17 cellular contexts compared by ENCODE assay signal in genomic region chr1:19552291-19553010, GRCh38.
A peak's percentile ranks its signal among the peaks of the same experiment; 100 is the strongest.
DNase-seq lines count a peak whose midpoint lies in the region; ATAC-seq, FAIRE-seq and TF ChIP-seq lines count a peak whose summit lies in the region.
"Had no signal": no experiment of that assay in that cellular context is flagged by ENCODE, and none has a peak within 500 bp of the region (broad histone marks: within the 10 kb centered on the region; RNA-seq: fewer than 3 reads in every experiment).

No MANE protein-coding gene starts in this region.

- H3K27ac Mint-ChIP-seq in glutamatergic neuron (ENCODE audit: unreplicated experiment): no peak overlapping the region
- H3K27ac Mint-ChIP-seq: CD4-positive, CD25-positive, alpha-beta regulatory T cell; HFFc6 had no signal

- H4K8ac ChIP-seq in trophoblast cell (ENCODE audit: low read depth, low read length): no peak overlapping the region

- peaks cover 24% of the 10 kb centered on the region for H3K4me1 ChIP-seq in HepG2 (ENCODE audit: insufficient read depth, low read length)
- H3K4me1 ChIP-seq in right lobe of liver: no peaks in the 10 kb centered on the region
- no peaks in the 10 kb centered on the region for H3K4me1 ChIP-seq in K562 (replicated peaks in 1 of 2; ENCODE audit: control insufficient read depth in 2 of 2, insufficient read depth in 2 of 2, low read length in 2 of 2)
- H3K4me1 ChIP-seq in trophoblast cell (ENCODE audit: control insufficient read depth in 1 of 2, insufficient read depth in 2 of 2, low read length in 2 of 2): no peaks in the 10 kb centered on the region
- H3K4me1 ChIP-seq: BLaER1 treated with 17β-estradiol and CSF1 and Interleukin-3, amounts not matched to agents 10 nM and 100 nM; HAP-1 had no signal

- no peak overlapping the region for H3K23ac ChIP-seq in trophoblast cell (ENCODE audit: low read length)

- FAIRE-seq in HepG2 (lab: Jason Lieb, UNC): no peak
- no peak for FAIRE-seq in K562 (lab: Jason Lieb, UNC)
- FAIRE-seq: GM12878, HTR-8/SVneo had no signal

- H3K4me3 ChIP-seq in HepG2 (replicated peaks in 1 of 3; ENCODE audit: insufficient read depth in 1 of 3, low read depth in 2 of 3, low read length in 3 of 3) (no peak overlapping the region), right lobe of liver (no peak overlapping the region), K562 (no peak overlapping the region), trophoblast cell (ENCODE audit: low read depth, low read length) (no peak overlapping the region)
- H3K4me3 ChIP-seq: BLaER1 treated with 17β-estradiol and CSF1 and Interleukin-3, amounts not matched to agents 10 nM and 100 nM; GM12878; HAP-1 had no signal

- no peaks in the 10 kb centered on the region for H3K36me3 ChIP-seq in HepG2 (replicated peaks in 1 of 2; ENCODE audit: control insufficient read depth in 1 of 2, insufficient read depth in 2 of 2, low read length in 2 of 2)
- H3K36me3 ChIP-seq in right lobe of liver: no peaks in the 10 kb centered on the region
- no peaks in the 10 kb centered on the region for H3K36me3 ChIP-seq in K562 (ENCODE audit: control insufficient read depth, insufficient read depth, low read length)
- peaks cover 0 to 1% of the 10 kb centered on the region in 2 experiments for H3K36me3 ChIP-seq in trophoblast cell (ENCODE audit: control insufficient read depth in 1 of 2, insufficient read depth in 2 of 2, low read length in 2 of 2)
- H3K36me3 ChIP-seq: HAP-1 had no signal

- peaks cover 21% of the 10 kb centered on the region for H3K36me3 Mint-ChIP-seq in glutamatergic neuron (ENCODE audit: unreplicated experiment)

- H3K79me2 ChIP-seq in HepG2 (ENCODE audit: insufficient read depth, low read length) (no peaks in the 10 kb centered on the region), K562 (ENCODE audit: control insufficient read depth, insufficient read depth, low read length) (no peaks in the 10 kb centered on the region), trophoblast cell (ENCODE audit: control insufficient read depth, insufficient read depth, low read length, poor library complexity) (no peaks in the 10 kb centered on the region)

- BruUV-seq in HepG2 (replicated peaks; lab: Mats Ljungman, UMichigan) (no TSS peak), K562 (replicated peaks; lab: Mats Ljungman, UMichigan) (no TSS peak)

- H2BK120ac ChIP-seq in trophoblast cell (ENCODE audit: insufficient read depth, low read length, poor library complexity): no peak overlapping the region

- H3K9me3 Mint-ChIP-seq in glutamatergic neuron (ENCODE audit: unreplicated experiment): peaks cover 13% of the 10 kb centered on the region

- no peak overlapping the region for H3K18ac ChIP-seq in trophoblast cell (ENCODE audit: low read length)

- no peaks in the 10 kb centered on the region for H3K9me1 ChIP-seq in K562 (ENCODE audit: control insufficient read depth, insufficient read depth, low read length)

- no peak overlapping the region for H3K4me2 ChIP-seq in HepG2 (ENCODE audit: low read depth, low read length)
- no peak overlapping the region for H3K4me2 ChIP-seq in K562 (ENCODE audit: insufficient read depth, low read length)
- H3K4me2 ChIP-seq in trophoblast cell (ENCODE audit: low read length): no peak overlapping the region
- H3K4me2 ChIP-seq: BLaER1 treated with 17β-estradiol and CSF1 and Interleukin-3, amounts not matched to agents 10 nM and 100 nM had no signal

- 33% methylated on average over 7 of the region's 7 CpGs for WGBS in HepG2 (ENCODE audit: low lambda C conversion rate)
- 73% methylated on average over 7 of the region's 7 CpGs for WGBS in right lobe of liver (ENCODE audit: insufficient coverage, low coverage, low lambda C conversion rate, missing lambda C conversion rate)
- 2% methylated on average over 7 of the region's 7 CpGs for WGBS in K562 (ENCODE audit: insufficient coverage, low coverage, missing lambda C conversion rate)
- WGBS in trophoblast cell (ENCODE audit: extremely low coverage, insufficient coverage, insufficient read length): no CpG with 5 or more reads among the region's 7 CpGs

- H2AK5ac ChIP-seq in trophoblast cell (ENCODE audit: low read length): no peak overlapping the region

- CTCF ChIA-PET in HepG2 (lab: Yijun Ruan, JAX; ENCODE audit: low intra/inter-chr PET ratio, low total read pairs): no interaction called here
- CTCF ChIA-PET in K562 (lab: Yijun Ruan, JAX; ENCODE audit: low intra/inter-chr PET ratio): no interaction called here

- H2BK12ac ChIP-seq in trophoblast cell (ENCODE audit: low read length): no peak overlapping the region

- H2AFZ ChIP-seq in HepG2 (ENCODE audit: low read length) (no peak overlapping the region), K562 (ENCODE audit: low read depth, low read length) (no peak overlapping the region), trophoblast cell (ENCODE audit: insufficient read depth, low read length, poor library complexity) (no peak overlapping the region)

- H4K20me1 ChIP-seq in HepG2 (ENCODE audit: insufficient read depth, low read length): no peaks in the 10 kb centered on the region
- H4K20me1 ChIP-seq in K562 (replicated peaks; ENCODE audit: control insufficient read depth, insufficient read depth, low read length): no peaks in the 10 kb centered on the region
- H4K20me1 ChIP-seq: BLaER1 treated with 17β-estradiol and CSF1 and Interleukin-3, amounts not matched to agents 10 nM and 100 nM had no signal

- H4K91ac ChIP-seq in trophoblast cell (ENCODE audit: low read depth, low read length): no peak overlapping the region

- TF ChIP-seq CTCF in HepG2 (CRISPR knock-in tag; IDR thresholded peaks at IDR 0.05): no peak
- no peak for TF ChIP-seq CTCF in right lobe of liver (IDR thresholded peaks at IDR 0.05)
- no peak for TF ChIP-seq CTCF in K562 (IDR thresholded peaks at IDR 0.05 in 2 of 3, conservative IDR thresholded peaks at IDR 0.05 in 1 of 3; ENCODE audit: insufficient read depth in 2 of 3, low read depth in 1 of 3, low read length in 3 of 3)
- TF ChIP-seq CTCF in glutamatergic neuron (IDR thresholded peaks at IDR 0.05; ENCODE audit: partially characterized antibody, unreplicated experiment): no peak

- TF ChIP-seq POLR2A in HepG2 (IDR thresholded peaks at IDR 0.05; ENCODE audit: insufficient read depth in 1 of 2, low read depth in 2 of 2, low read length in 2 of 2) (no peak), right lobe of liver (IDR thresholded peaks at IDR 0.05) (no peak), K562 (conservative IDR thresholded peaks at IDR 0.05) (no peak)

- TF ChIP-seq RAD21 in HepG2 (CRISPR knock-in tag; IDR thresholded peaks at IDR 0.05) (no peak), K562 (CRISPR knock-in tag; conservative IDR thresholded peaks at IDR 0.05 in 1 of 2, IDR thresholded peaks at IDR 0.05 in 1 of 2) (no peak)

- ATAC-seq in HepG2 (no peak), right lobe of liver (no peak), K562 (no peak)
- ATAC-seq: GM12878 had no signal

- no peak overlapping the region for H4K12ac ChIP-seq in trophoblast cell (ENCODE audit: low read depth, low read length)

- H3K4me3 Mint-ChIP-seq in glutamatergic neuron (ENCODE audit: unreplicated experiment): no peak overlapping the region
- H3K4me3 Mint-ChIP-seq: CD4-positive, CD25-positive, alpha-beta regulatory T cell; HFFc6 had no signal

- H3K27me3 ChIP-seq in HepG2 (ENCODE audit: control insufficient read depth in 1 of 2, insufficient read depth in 2 of 2, low read length in 2 of 2) (peaks cover 0 to 15% of the 10 kb centered on the region in 2 experiments; a peak in 4 of 5 replicates), right lobe of liver (no peaks in the 10 kb centered on the region), K562 (ENCODE audit: control insufficient read depth in 2 of 2, insufficient read depth in 2 of 2, low read length in 2 of 2) (peaks cover 13 to 17% of the 10 kb centered on the region in 2 experiments), trophoblast cell (ENCODE audit: insufficient read depth, low read length) (no peaks in the 10 kb centered on the region)
- H3K27me3 ChIP-seq: BLaER1 treated with 17β-estradiol and CSF1 and Interleukin-3, amounts not matched to agents 10 nM and 100 nM had no signal

- H3K4ac ChIP-seq in trophoblast cell (ENCODE audit: low read depth, low read length): no peak overlapping the region

- H3K14ac ChIP-seq in trophoblast cell (ENCODE audit: low read length): no peak overlapping the region

- H3K9ac ChIP-seq in HepG2 (ENCODE audit: insufficient read depth, low read depth, low read length) (no peak overlapping the region), K562 (ENCODE audit: insufficient read depth in 1 of 2, low read depth in 2 of 2, low read length in 2 of 2) (no peak overlapping the region), trophoblast cell (ENCODE audit: low read length) (no peak overlapping the region)
- H3K9ac ChIP-seq: BLaER1 treated with 17β-estradiol and CSF1 and Interleukin-3, amounts not matched to agents 10 nM and 100 nM had no signal

- no peak overlapping the region for H3K27ac ChIP-seq in HepG2 (ENCODE audit: extremely low read length, insufficient read depth, low read length)
- H3K27ac ChIP-seq in right lobe of liver: no peak overlapping the region
- H3K27ac ChIP-seq in K562 (ENCODE audit: extremely low read depth, low read depth, low read length): no peak overlapping the region
- H3K27ac ChIP-seq in trophoblast cell (ENCODE audit: low read depth, low read length): no peak overlapping the region
- H3K27ac ChIP-seq: BLaER1 treated with 17β-estradiol and CSF1 and Interleukin-3, amounts not matched to agents 10 nM and 100 nM had no signal

- peaks cover 7% of the 10 kb centered on the region for H3K27me3 Mint-ChIP-seq in glutamatergic neuron (ENCODE audit: unreplicated experiment)

- peaks cover 8% of the 10 kb centered on the region; the same call in 1 of the 2 replicates for H3K9me3 ChIP-seq in HepG2 (ENCODE audit: low read length)
- H3K9me3 ChIP-seq in right lobe of liver: no peaks in the 10 kb centered on the region
- H3K9me3 ChIP-seq in K562 (replicated peaks; ENCODE audit: control insufficient read depth, insufficient read depth, low read depth, low read length): peaks cover 10% of the 10 kb centered on the region
- H3K9me3 ChIP-seq in trophoblast cell (ENCODE audit: insufficient read depth, low read depth, low read length): peaks cover 16% of the 10 kb centered on the region

- in situ Hi-C loops in HepG2 (cut with HindIII; ENCODE audit: extremely low pct_ligation_motif_present, low pct_unique_long_range_greater_than_20kb) (no loop called here), K562 (cut with MboI) (no loop called here)

- TF ChIP-seq EP300 in HepG2 (IDR thresholded peaks at IDR 0.05; ENCODE audit: low read depth in 2 of 2, low read length in 2 of 2): no peak
- TF ChIP-seq EP300 in HepG2 (CRISPR knock-in tag; IDR thresholded peaks at IDR 0.05; ENCODE audit: borderline replicate concordance): no peak
- TF ChIP-seq EP300 in K562 (IDR thresholded peaks at IDR 0.05; ENCODE audit: low read length): no peak

- no peak for DNase-seq in HepG2 (ENCODE audit: low spot score)
- DNase-seq in right lobe of liver: no peak
- no peak for DNase-seq in K562 (ENCODE audit: extremely low read depth in 1 of 4, low spot score in 3 of 4)
- DNase-seq in trophoblast cell: peak; percentile 7 to 52
- no peak for DNase-seq in H4 (ENCODE audit: low spot score)
- no peak for DNase-seq in glutamatergic neuron
- no peak for DNase-seq in DMS79 treated with DMSO at 0.1 percent for 48 hours (lab: John Stamatoyannopoulos, UW)
- DNase-seq in NCI-H2171 (lab: John Stamatoyannopoulos, UW): no peak
- DNase-seq: ACHN; CD4-positive, CD25-positive, alpha-beta regulatory T cell; DMS53; GOT3; HFFc6 had no signal

- POLR2A ChIA-PET in HepG2 (lab: Yijun Ruan, JAX) (no interaction called here), K562 (lab: Yijun Ruan, JAX) (no interaction called here)

- no peak overlapping the region for H2BK5ac ChIP-seq in trophoblast cell (ENCODE audit: low read depth, low read length, poor library complexity)

- no peaks in the 10 kb centered on the region for H3K79me1 ChIP-seq in trophoblast cell (ENCODE audit: low read length)

- H3K4me1 Mint-ChIP-seq in glutamatergic neuron (ENCODE audit: low read depth, unreplicated experiment): no peaks in the 10 kb centered on the region

- intact Hi-C loops in HepG2 (cut with micrococcal nuclease; ENCODE audit: unreplicated experiment): no loop called here
- intact Hi-C loops in right lobe of liver (cut with DNase I): no loop called here
- intact Hi-C loops in K562 (cut with micrococcal nuclease): no loop called here

Comparison
In these comparisons a context has a peak if more than half of its experiments do, and no peak if none do; other contexts are left out.
1. DNase-seq: peak in trophoblast cell (2 of 2); none in HepG2 (single experiment), right lobe of liver (0 of 3), K562 (0 of 4), H4 (single experiment), glutamatergic neuron (single experiment), DMS79 treated with DMSO at 0.1 percent for 48 hours (single experiment) and NCI-H2171 (single experiment).